1 cellular context compared by ENCODE assay signal in the genomic region with DNA sequence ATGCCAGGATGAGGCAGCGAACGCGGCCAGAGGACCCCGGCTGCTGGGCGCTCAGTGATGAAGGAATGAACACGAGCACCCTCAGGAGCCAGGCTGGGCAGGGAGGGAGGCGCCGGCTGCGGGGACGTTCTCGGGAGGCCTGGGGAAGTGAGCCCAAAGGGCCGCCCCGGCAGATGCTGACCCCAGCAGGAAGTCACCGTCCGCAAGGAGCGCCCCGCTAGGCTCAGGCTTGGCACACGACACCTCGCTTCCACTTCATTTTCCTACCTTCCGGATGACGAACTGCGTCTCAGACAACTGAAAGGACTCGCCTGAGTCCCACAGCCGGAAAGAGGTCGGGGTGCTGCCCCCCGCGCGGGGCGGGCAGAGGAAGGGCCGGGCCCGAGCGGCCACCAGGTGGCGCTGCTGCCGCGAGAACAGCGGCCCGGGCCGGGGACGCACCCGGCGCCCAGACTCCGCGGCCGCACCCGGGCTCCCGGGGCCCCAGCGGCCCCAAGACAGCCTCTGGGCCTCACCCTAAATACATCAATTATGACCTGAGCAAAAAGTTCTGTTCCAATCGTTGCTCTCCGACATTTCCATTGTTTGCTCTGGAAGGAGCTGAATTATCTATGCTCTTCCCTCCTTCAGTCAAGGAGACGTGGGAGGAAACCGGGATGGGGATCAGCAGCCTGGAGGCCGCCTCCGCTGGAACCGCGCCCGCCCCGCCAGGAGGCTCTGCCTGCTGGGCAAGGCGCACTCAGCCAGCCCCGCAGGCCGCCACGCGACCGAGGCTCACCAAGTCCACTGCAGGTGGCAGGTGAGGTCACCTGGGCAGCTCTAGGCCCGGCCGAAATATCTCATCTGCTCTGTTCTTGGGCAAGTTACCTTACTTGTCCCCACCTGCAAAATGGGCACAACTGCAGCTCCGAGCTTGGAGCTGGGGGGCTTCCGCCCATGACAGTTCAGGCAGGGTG.
TF ChIP-seq lines count a peak whose summit lies in the region.

No MANE protein-coding gene starts in this region.

TF ChIP-seq in endothelial cell of umbilical vein, 7 proteins besides CTCF, POLR2A, EP300 and RAD21:
- TF ChIP-seq, protein P1, sequence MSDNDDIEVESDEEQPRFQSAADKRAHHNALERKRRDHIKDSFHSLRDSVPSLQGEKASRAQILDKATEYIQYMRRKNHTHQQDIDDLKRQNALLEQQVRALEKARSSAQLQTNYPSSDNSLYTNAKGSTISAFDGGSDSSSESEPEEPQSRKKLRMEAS (IDR thresholded peaks at IDR 0.05; ENCODE audit: insufficient read depth, insufficient read length) = no peak
- TF ChIP-seq GATA2 (IDR thresholded peaks at IDR 0.05; ENCODE audit: insufficient read depth, insufficient read length, low read depth, low read length) = no peak
- no peak for TF ChIP-seq EZH2 (IDR thresholded peaks at IDR 0.05; ENCODE audit: borderline replicate concordance, low read depth, low read length, severe bottlenecking)
- no peak for TF ChIP-seq FOS (IDR thresholded peaks at IDR 0.05; ENCODE audit: borderline replicate concordance, insufficient read depth, low read length)
- no peak for TF ChIP-seq POLR2AphosphoS5 (IDR thresholded peaks at IDR 0.05; ENCODE audit: insufficient read depth, low read depth, low read length)
- TF ChIP-seq MYC (IDR thresholded peaks at IDR 0.05; ENCODE audit: low read depth, low read length) = no peak
